Comparison of ENCODE assay signal across 8 cellular contexts in the genomic region with DNA sequence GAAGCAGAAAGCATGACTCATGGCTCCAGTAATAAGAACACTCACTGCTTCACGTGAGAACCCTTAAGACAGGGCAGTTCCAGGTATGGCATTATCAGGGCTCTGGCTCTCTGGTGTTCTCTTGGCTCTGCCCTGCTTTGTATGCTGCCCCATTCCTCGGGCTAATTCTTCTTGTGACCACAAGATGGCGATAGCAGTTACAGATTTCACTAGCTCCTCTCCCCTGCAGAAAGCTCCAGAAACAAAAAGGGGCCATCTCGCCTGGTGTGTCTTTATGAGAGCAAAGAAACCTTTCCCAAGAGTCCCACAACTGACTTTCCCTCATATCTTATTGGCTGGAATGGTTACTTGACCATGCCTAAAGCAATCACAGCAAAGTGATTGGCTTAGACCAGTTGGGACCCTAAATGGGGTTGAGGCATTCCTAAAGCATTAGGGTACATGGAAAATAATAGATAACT.
DNase-seq lines count a peak whose midpoint lies in the region; ATAC-seq, FAIRE-seq and TF ChIP-seq lines count a peak whose summit lies in the region.

No MANE protein-coding gene starts in this region.

- no peaks in the 10 kb centered on the region for H3K9me3 ChIP-seq in mammary epithelial cell (replicated peaks; ENCODE audit: insufficient read depth, low read length)
- H3K9me3 ChIP-seq in keratinocyte (ENCODE audit: control insufficient read depth, low read depth, low read length): no peaks in the 10 kb centered on the region

- H3K4me2 ChIP-seq in mammary epithelial cell (ENCODE audit: insufficient read depth, low read depth, low read length) (no peak overlapping the region), keratinocyte (ENCODE audit: control insufficient read depth, extremely low read depth, insufficient read depth, low read depth, low read length) (no peak overlapping the region)

- H3K9me1 ChIP-seq in keratinocyte (ENCODE audit: control insufficient read depth, extremely low read depth, insufficient read depth, low read length): no peaks in the 10 kb centered on the region

- intact Hi-C loops in mammary epithelial cell (cut with micrococcal nuclease): loop anchor here (1.0 to 2.0 kb wide), 4 partner anchors 41 to 562 kb away; no protein-coding TSS in a partner anchor

- H3K27me3 Mint-ChIP-seq in T-cell: no peaks in the 10 kb centered on the region

- BruUV-seq in mammary epithelial cell (replicated peaks; lab: Mats Ljungman, UMichigan): no TSS peak

- H3K4me3 ChIP-seq in mammary epithelial cell (replicated peaks in 1 of 3; ENCODE audit: insufficient read depth in 1 of 3, low read depth in 2 of 3, low read length in 3 of 3): no peak overlapping the region
- no peak overlapping the region for H3K4me3 ChIP-seq in keratinocyte (ENCODE audit: control insufficient read depth in 2 of 3, extremely low read depth in 1 of 3, insufficient read depth in 2 of 3, low read depth in 1 of 3, low read length in 3 of 3)

- no peaks in the 10 kb centered on the region for H3K4me1 Mint-ChIP-seq in T-cell

- CTCF ChIA-PET in T-cell (lab: Charles Lee): interaction anchor here (0.6 to 2.0 kb wide), 15 partner anchors 10 to 594 kb away, joined by 3 to 28 read pairs (median 4); no protein-coding TSS in a partner anchor
- CTCF ChIA-PET in mammary epithelial cell (lab: Charles Lee; ENCODE audit: low non-redundant PET): interaction anchor here (0.6 to 0.9 kb wide), 3 partner anchors 45 to 560 kb away, joined by 5 to 14 read pairs (median 5); no protein-coding TSS in a partner anchor

- H3K4me1 ChIP-seq in mammary epithelial cell (ENCODE audit: insufficient read depth, low read length): no peaks in the 10 kb centered on the region
- no peaks in the 10 kb centered on the region for H3K4me1 ChIP-seq in keratinocyte (ENCODE audit: control insufficient read depth, extremely low read depth, insufficient read depth, low read length)

- DNase-seq in ACHN (peak; percentile 63), GM12892 (ENCODE audit: insufficient read length) (peak; percentile 9), NCI-H1105 treated with DMSO at 0.1 percent for 48 hours (lab: John Stamatoyannopoulos, UW) (peak; percentile 79), T-cell (peak in 25 of 34 experiments; percentile 0 to 36 (median 13)), mammary epithelial cell (peak; percentile 82), keratinocyte (ENCODE audit: low read depth, low spot score) (peak; percentile 64)
- peak; percentile 14 to 22 for DNase-seq in stimulated activated CD4-positive, alpha-beta T cell treated with anti-CD3 and anti-CD28 coated beads, Interleukin-2, amount 100 ng/mL, for 24 hours

- H3K27ac Mint-ChIP-seq in T-cell: no peak overlapping the region

- no peaks in the 10 kb centered on the region for H3K9me3 Mint-ChIP-seq in T-cell

- no peak overlapping the region for H2AFZ ChIP-seq in mammary epithelial cell (ENCODE audit: low read depth, low read length)
- no peak overlapping the region for H2AFZ ChIP-seq in keratinocyte (ENCODE audit: control insufficient read depth, low read length)

- no peak overlapping the region for H3K4me3 Mint-ChIP-seq in T-cell

- H3K27ac ChIP-seq in mammary epithelial cell (ENCODE audit: insufficient read depth, low read depth, low read length): no peak overlapping the region
- no peak overlapping the region for H3K27ac ChIP-seq in keratinocyte (ENCODE audit: control insufficient read depth, insufficient read depth, low read length)

- peak; percentile 83 to 90 for TF ChIP-seq CTCF in mammary epithelial cell (conservative IDR thresholded peaks at IDR 0.05 in 1 of 2, IDR thresholded peaks at IDR 0.05 in 1 of 2; ENCODE audit: extremely low read depth in 1 of 2, insufficient read depth in 1 of 2, low read depth in 1 of 2, low read length in 2 of 2)
- peak; percentile 78 to 88 (median 85) for TF ChIP-seq CTCF in keratinocyte (optimal IDR thresholded peaks at IDR 0.05 in 1 of 3, IDR thresholded peaks at IDR 0.05 in 1 of 3, conservative IDR thresholded peaks at IDR 0.05 in 1 of 3; ENCODE audit: extremely low read depth in 1 of 3, insufficient read depth in 2 of 3, low read length in 3 of 3)

- 7% methylated on average over 4 of the region's 4 CpGs for WGBS in mammary epithelial cell (ENCODE audit: low coverage, missing lambda C conversion rate)

- H3K9ac ChIP-seq in mammary epithelial cell (ENCODE audit: insufficient read depth, low read length) (no peak overlapping the region), keratinocyte (ENCODE audit: control insufficient read depth, extremely low read depth, insufficient read depth, low read length) (no peak overlapping the region)

- no peak for TF ChIP-seq POLR2A in GM12892 (IDR thresholded peaks at IDR 0.05; ENCODE audit: low read depth, low read length)

- dilution Hi-C loops in mammary epithelial cell (cut with HindIII; ENCODE audit: low sequenced_read_pairs): no loop called here
- dilution Hi-C loops in keratinocyte (cut with MboI; ENCODE audit: extremely low pct_ligation_motif_present, low sequenced_read_pairs): no loop called here

- peaks cover 55% of the 10 kb centered on the region for H3K36me3 Mint-ChIP-seq in T-cell

- in situ Hi-C loops in ACHN (cut with HindIII; ENCODE audit: low pct_ligation_motif_present, low pct_unique_long_range_greater_than_20kb, low sequenced_read_pairs): no loop called here
- in situ Hi-C loops in mammary epithelial cell (cut with MboI; ENCODE audit: low sequenced_read_pairs in 2 of 2): no loop called here

- ATAC-seq in HG02798 (IDR thresholded peaks at IDR 0.05; ENCODE audit: poor library complexity, unreplicated experiment) (peak; percentile 89), T-cell (replicated peaks in 1 of 4) (peak; percentile 57 to 77 (median 61))

- H3K27me3 ChIP-seq in mammary epithelial cell (ENCODE audit: insufficient read depth, low read length): no peaks in the 10 kb centered on the region
- H3K27me3 ChIP-seq in keratinocyte (ENCODE audit: control insufficient read depth, extremely low read depth, insufficient read depth, low read length): no peaks in the 10 kb centered on the region

- FAIRE-seq in GM12892 (lab: Jason Lieb, UNC) (peak; percentile 30), keratinocyte (lab: Jason Lieb, UNC) (peak; percentile 91)

- H4K20me1 ChIP-seq in mammary epithelial cell (ENCODE audit: insufficient read depth, low read length): no peaks in the 10 kb centered on the region
- no peaks in the 10 kb centered on the region for H4K20me1 ChIP-seq in keratinocyte (ENCODE audit: control insufficient read depth, extremely low read depth, insufficient read depth, low read length)

- POLR2A ChIA-PET in T-cell (lab: Charles Lee): interaction anchor here in 1 of 2 donors (0.6 kb wide), 1 partner anchor 10 kb away, joined by 3 read pairs; no protein-coding TSS in a partner anchor

- H3K36me3 ChIP-seq in mammary epithelial cell (ENCODE audit: insufficient read depth, low read length): peaks cover 16% of the 10 kb centered on the region
- H3K36me3 ChIP-seq in keratinocyte (ENCODE audit: control insufficient read depth in 2 of 2, extremely low read depth in 1 of 2, insufficient read depth in 2 of 2, low read length in 2 of 2): peaks cover 0 to 3% of the 10 kb centered on the region in 2 experiments

- H3K79me2 ChIP-seq in mammary epithelial cell (ENCODE audit: insufficient read depth, low read length) (no peaks in the 10 kb centered on the region), keratinocyte (ENCODE audit: control insufficient read depth, insufficient read depth, low read length) (no peaks in the 10 kb centered on the region)

Comparison
In these comparisons a context has a peak if more than half of its experiments do, and no peak if none do; other contexts are left out.
1. DNase-seq: peak in every context shown above with its lines; median percentile 82 in mammary epithelial cell; 79 in NCI-H1105 treated with DMSO at 0.1 percent for 48 hours; 64 in keratinocyte; 63 in ACHN; 18 in stimulated activated CD4-positive, alpha-beta T cell treated with anti-CD3 and anti-CD28 coated beads, Interleukin-2, amount 100 ng/mL, for 24 hours; 13 in T-cell; 9 in GM12892.